In genomic region chr5:72451771-72452505, GRCh38 we compare ENCODE assay signal across 8 cellular contexts. TPM values are rescaled to one million over a fixed set of nuclear protein-coding genes. Genes with fewer than 3 reads are reported as not detected.
DNase-seq lines count a peak whose midpoint lies in the region; ATAC-seq and TF ChIP-seq lines count a peak whose summit lies in the region.

No MANE protein-coding gene starts in this region.

- DNase-seq in BE2C: peak; percentile 39
- peak; percentile 45 for DNase-seq in KBM-7
- DNase-seq in choroid plexus epithelial cell (ENCODE audit: low read depth): peak; percentile 94
- peak; percentile 87 to 97 for DNase-seq in lung microvascular endothelial cell (ENCODE audit: low read depth in 2 of 2)
- peak; percentile 71 to 82 for DNase-seq in uterus
- no peak for DNase-seq in DMS79 (lab: John Stamatoyannopoulos, UW)
- no peak for DNase-seq in NCI-H1105 treated with DMSO at 0.1 percent for 48 hours (lab: John Stamatoyannopoulos, UW)

- H3K4me3 ChIP-seq in BE2C (ENCODE audit: low read depth, low read length): no peak overlapping the region
- no peak overlapping the region for H3K4me3 ChIP-seq in choroid plexus epithelial cell (ENCODE audit: low read depth, low read length)
- no peak overlapping the region for H3K4me3 ChIP-seq in uterus

- H3K4me1 ChIP-seq in BE2C (peaks cover 10% of the 10 kb centered on the region), uterus (peaks cover 0 to 12% of the 10 kb centered on the region in 2 donors)

- TF ChIP-seq POLR2A in uterus (IDR thresholded peaks at IDR 0.05): no peak

- H3K27ac ChIP-seq in uterus: peak overlapping the region; percentile 87 to 97

- TF ChIP-seq CTCF in BE2C (IDR thresholded peaks at IDR 0.05; ENCODE audit: low read depth, low read length) (no peak), choroid plexus epithelial cell (conservative IDR thresholded peaks at IDR 0.05; ENCODE audit: low read depth, low read length) (no peak), uterus (IDR thresholded peaks at IDR 0.05) (no peak)

- intact Hi-C loops in uterus (cut with DNase I; ENCODE audit: low total_unique reads): no loop called here

- H3K36me3 ChIP-seq in BE2C: no peaks in the 10 kb centered on the region
- H3K36me3 ChIP-seq in uterus: no peaks in the 10 kb centered on the region

- peak; percentile 82 for ATAC-seq in GM21381 (IDR thresholded peaks at IDR 0.05; ENCODE audit: unreplicated experiment)

- H3K9me3 ChIP-seq in BE2C (no peaks in the 10 kb centered on the region), uterus (no peaks in the 10 kb centered on the region)

- H3K27me3 ChIP-seq in BE2C (no peaks in the 10 kb centered on the region), uterus (no peaks in the 10 kb centered on the region)

- in situ Hi-C loops in KBM-7 (cut with MboI; ENCODE audit: low pct_unique_long_range_greater_than_20kb, low sequenced_read_pairs): no loop called here

RNA-seq across cellular contexts. Expression of gene ZNF366, which starts 55.3 kb away (rescaled TPM):
- not detected for polyA plus RNA-seq in BE2C (2012; ENCODE audit: insufficient read depth, insufficient read length, low read depth)
- total RNA-seq in lung microvascular endothelial cell (0.40 and 1.3 TPM in 2 replicates), uterus (10 to 100 TPM in 2 of 4 donors, 1 to 10 TPM in 1, under 1 TPM in 1; 0.29 to 20.5 (median 12.1) TPM)

Comparison
In these comparisons a context has a peak if more than half of its experiments do, and no peak if none do; other contexts are left out.
1. DNase-seq: peak in BE2C (single experiment), KBM-7 (single experiment), choroid plexus epithelial cell (single experiment), lung microvascular endothelial cell (2 of 2) and uterus (2 of 2); none in DMS79 (single experiment) and NCI-H1105 treated with DMSO at 0.1 percent for 48 hours (single experiment).